In genomic region chr17:72602517-72603345, GRCh38 we compare ENCODE assay signal across 10 cellular contexts.
A peak's percentile ranks its signal among the peaks of the same experiment; 100 is the strongest.
DNase-seq lines count a peak whose midpoint lies in the region; ATAC-seq, FAIRE-seq and TF ChIP-seq lines count a peak whose summit lies in the region.
"Had no signal": no experiment of that assay in that cellular context is flagged by ENCODE, and none has a peak within 500 bp of the region (broad histone marks: within the 10 kb centered on the region; RNA-seq: fewer than 3 reads in every experiment).

No MANE protein-coding gene starts in this region.

- CTCF ChIA-PET in A549 (lab: Yijun Ruan, JAX) = interaction anchor here (0.7 to 9.4 kb wide), 27 partner anchors 8 to 589 kb away, joined by 3 to 112 read pairs (median 5); no protein-coding TSS in a partner anchor
- CTCF ChIA-PET in PC-9 (lab: Charles Lee) = interaction anchor here (0.6 to 1.2 kb wide), 3 partner anchors 14 to 704 kb away, joined by 3 read pairs; no protein-coding TSS in a partner anchor

- no peak for TF ChIP-seq POLR2A in A549 (IDR thresholded peaks at IDR 0.05; ENCODE audit: low read length)

- no peaks in the 10 kb centered on the region for H3K36me3 Mint-ChIP-seq in effector memory CD8-positive, alpha-beta T cell (ENCODE audit: insufficient read depth)

- no peak overlapping the region for H3K4me3 Mint-ChIP-seq in effector memory CD8-positive, alpha-beta T cell

- in situ Hi-C loops in GM23248 (cut with MboI) = no loop called here

- H3K9me3 ChIP-seq in A549 (peaks cover 9% of the 10 kb centered on the region; the same call in 2 of the 3 replicates), GM23248 (ENCODE audit: low read depth) (no peaks in the 10 kb centered on the region), PC-9 (ENCODE audit: insufficient read depth, low read depth) (peaks cover 3% of the 10 kb centered on the region; the same call in 1 of the 2 replicates)

- peak overlapping the region; percentile 74 for H3K4me2 ChIP-seq in A549
- H3K4me2 ChIP-seq in GM23248 (ENCODE audit: unreplicated experiment) = peak overlapping the region; percentile 60
- H3K4me2 ChIP-seq in PC-9 = peak overlapping the region; percentile 77

- ATAC-seq in A549 (peak; percentile 92 to 93), foreskin keratinocyte (peak; percentile 78)
- no peak for ATAC-seq in effector memory CD8-positive, alpha-beta T cell (replicated peaks)

- no peak for TF ChIP-seq CTCF in A549 (IDR thresholded peaks at IDR 0.05)
- peak; percentile 56 for TF ChIP-seq CTCF in PC-9 (conservative IDR thresholded peaks at IDR 0.05)
- TF ChIP-seq CTCF in foreskin keratinocyte (conservative IDR thresholded peaks at IDR 0.05) = peak; percentile 37

- H3F3A ChIP-seq in GM23248 (ENCODE audit: insufficient read depth) (peaks cover 31% of the 10 kb centered on the region), PC-9 (ENCODE audit: insufficient read depth, low read depth) (peaks cover 46% of the 10 kb centered on the region)

- H3K36me3 ChIP-seq in GM23248 (ENCODE audit: low read depth) (no peaks in the 10 kb centered on the region), PC-9 (ENCODE audit: low read depth) (no peaks in the 10 kb centered on the region)

- BruUV-seq in PC-9 (replicated peaks; lab: Mats Ljungman, UMichigan) = TSS peak; percentile 90

- no peaks in the 10 kb centered on the region for H4K20me1 ChIP-seq in GM23248 (ENCODE audit: insufficient read depth)
- H4K20me1 ChIP-seq in PC-9 (ENCODE audit: insufficient read depth) = no peaks in the 10 kb centered on the region

- peak; percentile 94 for FAIRE-seq in A549 (lab: Jason Lieb, UNC)

- H3K79me2 ChIP-seq in GM23248 (ENCODE audit: insufficient read depth) (no peaks in the 10 kb centered on the region), PC-9 (ENCODE audit: low read depth) (no peaks in the 10 kb centered on the region; the same call in 1 of the 2 replicates)

- no peaks in the 10 kb centered on the region for H3K4me1 Mint-ChIP-seq in effector memory CD8-positive, alpha-beta T cell (ENCODE audit: low read depth in 2 of 2)
- H3K4me1 Mint-ChIP-seq: IgD-negative memory B cell had no signal

- peak overlapping the region; percentile 90 to 95 for H3K27ac ChIP-seq in A549
- peak overlapping the region; percentile 85 for H3K27ac ChIP-seq in GM23248
- H3K27ac ChIP-seq in PC-9 = peak overlapping the region; percentile 87
- no peak overlapping the region for H3K27ac ChIP-seq in foreskin keratinocyte

- H3K4me1 ChIP-seq in A549 = peaks cover 65% of the 10 kb centered on the region
- peaks cover 40% of the 10 kb centered on the region for H3K4me1 ChIP-seq in GM23248 (ENCODE audit: insufficient read depth)
- H3K4me1 ChIP-seq in PC-9 (replicated peaks; ENCODE audit: insufficient read depth) = peaks cover 53% of the 10 kb centered on the region
- peaks cover 16% of the 10 kb centered on the region for H3K4me1 ChIP-seq in foreskin keratinocyte

- H3K4me3 ChIP-seq in A549 = 0 out of 3 replicates have a peak overlapping the region, but pooled peaks have one; percentile 10
- 0 out of 2 replicates have a peak overlapping the region, but pooled peaks have one; percentile 0 for H3K4me3 ChIP-seq in GM23248
- peak overlapping the region; percentile 40 for H3K4me3 ChIP-seq in PC-9

- no peaks in the 10 kb centered on the region for H3K9me2 ChIP-seq in GM23248 (ENCODE audit: insufficient read depth)
- H3K9me2 ChIP-seq in PC-9 (ENCODE audit: insufficient read depth) = no peaks in the 10 kb centered on the region

- peak overlapping the region; percentile 67 for H3K9ac ChIP-seq in GM23248

- peaks cover 2 to 7% of the 10 kb centered on the region in 2 donors for H3K9me3 Mint-ChIP-seq in effector memory CD8-positive, alpha-beta T cell

- H3K27me3 ChIP-seq in GM23248 (replicated peaks; ENCODE audit: insufficient read depth) = no peaks in the 10 kb centered on the region
- H3K27me3 ChIP-seq in PC-9 (ENCODE audit: insufficient read depth, low read depth) = no peaks in the 10 kb centered on the region
- no peaks in the 10 kb centered on the region for H3K27me3 ChIP-seq in foreskin keratinocyte

- no peak overlapping the region for H3K27ac Mint-ChIP-seq in effector memory CD8-positive, alpha-beta T cell
- H3K27ac Mint-ChIP-seq: IgD-negative memory B cell had no signal

- peak; percentile 72 to 79; a peak in 2 of 5 replicates for TF ChIP-seq EP300 in A549 (IDR thresholded peaks at IDR 0.05)

- H2AFZ ChIP-seq in GM23248 = peak overlapping the region; percentile 55
- peak overlapping the region; percentile 66 for H2AFZ ChIP-seq in PC-9

- H3K27me3 Mint-ChIP-seq in effector memory CD8-positive, alpha-beta T cell = peaks cover 39 to 72% of the 10 kb centered on the region in 2 donors

- WGBS in A549 (ENCODE audit: missing lambda C conversion rate) = under 1% methylated on average over 11 of the region's 11 CpGs
- WGBS in GM23248 (ENCODE audit: low coverage in 1 of 2, low lambda C conversion rate in 2 of 2, missing lambda C conversion rate in 2 of 2), 2 experiments = 44 to 49% methylated on average over 11 of the region's 11 CpGs

- POLR2A ChIA-PET in A549 (lab: Yijun Ruan, JAX) (interaction anchor here (0.5 to 5.6 kb wide), 17 partner anchors 8 to 708 kb away, joined by 3 to 177 read pairs (median 5); a partner anchor contains a TSS), PC-9 (lab: Charles Lee; ENCODE audit: unreplicated experiment) (interaction anchor here (0.6 to 0.7 kb wide), 7 partner anchors 8 to 702 kb away, joined by 3 to 7 read pairs (median 3); no protein-coding TSS in a partner anchor)

- intact Hi-C loops in PC-9 (cut with micrococcal nuclease; ENCODE audit: unreplicated experiment) = loop anchor here (1.0 to 2.0 kb wide), 2 partner anchors 59 to 114 kb away; no protein-coding TSS in a partner anchor

- DNase-seq in A549 (ENCODE audit: low read depth in 1 of 2, low spot score in 1 of 2) (peak; percentile 97), GM23248 (peak; percentile 90), PC-9 (peak; percentile 81 to 96), foreskin keratinocyte (peak; percentile 37 to 56), HUDEP-2 (lab: John Stamatoyannopoulos, UW; ENCODE audit: unreplicated experiment in 76 of 76) (no peak), epidermal melanocyte (ENCODE audit: insufficient read length, low spot score) (no peak)
- no peak for DNase-seq in effector memory CD8-positive, alpha-beta T cell
- DNase-seq in activated CD8-positive, alpha-beta memory T cell treated with anti-CD3 and anti-CD28 coated beads for 24 hours = no peak
- DNase-seq: activated effector memory CD4-positive, alpha-beta T cell treated with Interleukin-2 at 50 U/mL for 16 hours had no signal

- peak; percentile 32 to 33; a peak in 2 of 5 replicates for TF ChIP-seq RAD21 in A549 (conservative IDR thresholded peaks at IDR 0.05 in 1 of 2, IDR thresholded peaks at IDR 0.05 in 1 of 2)

TF ChIP-seq in A549, 52 proteins besides CTCF, POLR2A, EP300 and RAD21 (continues in another document):
- TF ChIP-seq CHD4 (IDR thresholded peaks at IDR 0.05; ENCODE audit: borderline replicate concordance) = no peak
- no peak for TF ChIP-seq NPAS2 (CRISPR knock-in tag; IDR thresholded peaks at IDR 0.05; ENCODE audit: borderline replicate concordance)
- TF ChIP-seq NR3C1 (IDR thresholded peaks at IDR 0.05) = no peak
- no peak for TF ChIP-seq HOXA7 (CRISPR knock-in tag; IDR thresholded peaks at IDR 0.05)
- TF ChIP-seq HOXB13 (CRISPR knock-in tag; IDR thresholded peaks at IDR 0.05; ENCODE audit: low read depth) = no peak
- TF ChIP-seq TFCP2L1 (CRISPR knock-in tag; IDR thresholded peaks at IDR 0.05) = 0 out of 2 replicates have a peak, but pooled peaks have one; percentile 16
- TF ChIP-seq RNF2 (IDR thresholded peaks at IDR 0.05; ENCODE audit: borderline replicate concordance, low read depth) = no peak
- TF ChIP-seq ESRRA (IDR thresholded peaks at IDR 0.05; ENCODE audit: borderline replicate concordance, low read length) = no peak
- TF ChIP-seq CBX2 (IDR thresholded peaks at IDR 0.05; ENCODE audit: borderline replicate concordance, low read depth) = no peak
- 0 out of 2 replicates have a peak, but pooled peaks have one; percentile 35 for TF ChIP-seq ZSCAN20 (CRISPR knock-in tag; IDR thresholded peaks at IDR 0.05)
- no peak for TF ChIP-seq RFX5 (IDR thresholded peaks at IDR 0.05)
- TF ChIP-seq HMGXB4 (CRISPR knock-in tag; IDR thresholded peaks at IDR 0.05; ENCODE audit: borderline replicate concordance) = no peak
- TF ChIP-seq BCL3 (IDR thresholded peaks at IDR 0.05) = 0 out of 3 replicates have a peak, but pooled peaks have one; percentile 35
- peak; percentile 68 for TF ChIP-seq MAX (IDR thresholded peaks at IDR 0.05)
- TF ChIP-seq EHF (CRISPR knock-in tag; IDR thresholded peaks at IDR 0.05) = no peak
- TF ChIP-seq FOSB (CRISPR knock-in tag; IDR thresholded peaks at IDR 0.05) = no peak
- no peak for TF ChIP-seq SREBF2 (IDR thresholded peaks at IDR 0.05)
- TF ChIP-seq ZFP36 (IDR thresholded peaks at IDR 0.05; ENCODE audit: borderline replicate concordance, partially characterized antibody) = no peak

Comparison
In these comparisons a context has a peak if more than half of its experiments do, and no peak if none do; other contexts are left out.
1. DNase-seq: peak in A549 (2 of 2), GM23248 (single experiment), PC-9 (2 of 2) and foreskin keratinocyte (2 of 2); none in HUDEP-2 (0 of 76), epidermal melanocyte (single experiment), effector memory CD8-positive, alpha-beta T cell (0 of 3) and activated CD8-positive, alpha-beta memory T cell treated with anti-CD3 and anti-CD28 coated beads for 24 hours (single experiment).
2. Peak in every context shown above with its lines, with median percentiles within 50 percentile points of each other: H3K4me2 ChIP-seq and H3K4me3 ChIP-seq.